In genomic region chr4:139297001-139297410, GRCh38 we compare ENCODE assay signal across 1 cellular context.
TF ChIP-seq lines count a peak whose summit lies in the region.

No MANE protein-coding gene starts in this region.

TF ChIP-seq in K562, 482 proteins besides CTCF, POLR2A, EP300 and RAD21 (continued from another document and continues in another):
- peak; percentile 61 for TF ChIP-seq MYBL2 (IDR thresholded peaks at IDR 0.05; ENCODE audit: low read depth)
- no peak for TF ChIP-seq MYBL2 (CRISPR knock-in tag; IDR thresholded peaks at IDR 0.05; ENCODE audit: borderline replicate concordance)
- no peak for TF ChIP-seq OTX1 (CRISPR knock-in tag; IDR thresholded peaks at IDR 0.05)
- peak; percentile 41; the same call in 1 of the 2 replicates for TF ChIP-seq JUND (IDR thresholded peaks at IDR 0.05; ENCODE audit: borderline replicate concordance, low read depth, low read length)
- TF ChIP-seq JUND (tag; IDR thresholded peaks at IDR 0.05; ENCODE audit: borderline replicate concordance, low read depth, low read length) = no peak
- TF ChIP-seq YBX1 (IDR thresholded peaks at IDR 0.05) = no peak
- TF ChIP-seq KHSRP (IDR thresholded peaks at IDR 0.05) = no peak
- TF ChIP-seq RFX5 (IDR thresholded peaks at IDR 0.05; ENCODE audit: low read depth, low read length) = no peak
- peak; percentile 58; the same call in 1 of the 2 replicates for TF ChIP-seq TRIM28 (IDR thresholded peaks at IDR 0.05)
- no peak for TF ChIP-seq ZNF407 (IDR thresholded peaks at IDR 0.05; ENCODE audit: low read depth)
- no peak for TF ChIP-seq ILF3 (IDR thresholded peaks at IDR 0.05; ENCODE audit: borderline replicate concordance)
- no peak for TF ChIP-seq ZFP30 (CRISPR knock-in tag; IDR thresholded peaks at IDR 0.05; ENCODE audit: borderline replicate concordance)
- TF ChIP-seq CBX2 (IDR thresholded peaks at IDR 0.05; ENCODE audit: insufficient read depth, low read length, poor library complexity, severe bottlenecking) = no peak
- no peak for TF ChIP-seq ZMIZ1 (IDR thresholded peaks at IDR 0.05; ENCODE audit: low read depth in 2 of 2, low read length in 2 of 2)
- TF ChIP-seq CBX5 (IDR thresholded peaks at IDR 0.05; ENCODE audit: borderline replicate concordance, low read depth) = no peak
- no peak for TF ChIP-seq SMAD3 (CRISPR knock-in tag; conservative IDR thresholded peaks at IDR 0.05)
- no peak for TF ChIP-seq DNMT1 (IDR thresholded peaks at IDR 0.05)
- TF ChIP-seq TAF1 (IDR thresholded peaks at IDR 0.05; ENCODE audit: control insufficient read depth, extremely low read depth, insufficient read depth, low read length, severe bottlenecking) = no peak
- TF ChIP-seq MAFG (tag; conservative IDR thresholded peaks at IDR 0.05) = peak; percentile 93
- no peak for TF ChIP-seq NFXL1 (CRISPR knock-in tag; IDR thresholded peaks at IDR 0.05)
- 0 out of 2 replicates have a peak, but pooled peaks have one; percentile 55 for TF ChIP-seq EHMT2 (IDR thresholded peaks at IDR 0.05)
- no peak for TF ChIP-seq ZBTB49 (CRISPR knock-in tag; IDR thresholded peaks at IDR 0.05; ENCODE audit: borderline replicate concordance)
- no peak; the same call in 1 of the 2 replicates for TF ChIP-seq NR2C1 (IDR thresholded peaks at IDR 0.05)
- TF ChIP-seq NR2C1 (tag; IDR thresholded peaks at IDR 0.05) = no peak
- TF ChIP-seq SMARCA4 (IDR thresholded peaks at IDR 0.05) = peak; percentile 10; the same call in 1 of the 2 replicates
- TF ChIP-seq MYC (IDR thresholded peaks at IDR 0.05; ENCODE audit: low read depth, low read length) = 0 out of 2 replicates have a peak, but pooled peaks have one; percentile 38
- no peak for TF ChIP-seq MYC (CRISPR knock-in tag; IDR thresholded peaks at IDR 0.05; ENCODE audit: borderline replicate concordance, low read depth)
- TF ChIP-seq, protein P1, sequence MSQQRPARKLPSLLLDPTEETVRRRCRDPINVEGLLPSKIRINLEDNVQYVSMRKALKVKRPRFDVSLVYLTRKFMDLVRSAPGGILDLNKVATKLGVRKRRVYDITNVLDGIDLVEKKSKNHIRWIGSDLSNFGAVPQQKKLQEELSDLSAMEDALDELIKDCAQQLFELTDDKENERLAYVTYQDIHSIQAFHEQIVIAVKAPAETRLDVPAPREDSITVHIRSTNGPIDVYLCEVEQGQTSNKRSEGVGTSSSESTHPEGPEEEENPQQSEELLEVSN (IDR thresholded peaks at IDR 0.05; ENCODE audit: borderline replicate concordance in 1 of 2, extremely low read depth in 1 of 2, insufficient read depth in 1 of 2, insufficient read length in 1 of 2, low read depth in 1 of 2, low read length in 1 of 2, poor library complexity in 1 of 2, severe bottlenecking in 1 of 2) = no peak
- no peak for TF ChIP-seq RUNX1 (IDR thresholded peaks at IDR 0.05; ENCODE audit: low read depth)
- TF ChIP-seq BRF1 (IDR thresholded peaks at IDR 0.05; ENCODE audit: borderline replicate concordance, extremely low read depth, insufficient read length) = no peak
- no peak for TF ChIP-seq KDM2B (CRISPR knock-in tag; IDR thresholded peaks at IDR 0.05)
- no peak for TF ChIP-seq ZNF75A (CRISPR knock-in tag; IDR thresholded peaks at IDR 0.05)
- no peak for TF ChIP-seq NFIX (CRISPR knock-in tag; IDR thresholded peaks at IDR 0.05; ENCODE audit: low read depth)
- TF ChIP-seq SMC3 (conservative IDR thresholded peaks at IDR 0.05; ENCODE audit: insufficient read depth, low read depth, low read length) = no peak
- TF ChIP-seq ZNF212 (CRISPR knock-in tag; IDR thresholded peaks at IDR 0.05) = no peak
- no peak for TF ChIP-seq ZHX1 (conservative IDR thresholded peaks at IDR 0.05; ENCODE audit: low read length)
- TF ChIP-seq HNRNPK (IDR thresholded peaks at IDR 0.05; ENCODE audit: low read depth, low read length, poor library complexity, severe bottlenecking) = no peak
- no peak for TF ChIP-seq HDAC1 (IDR thresholded peaks at IDR 0.05)
- no peak for TF ChIP-seq IFI16 (CRISPR knock-in tag; IDR thresholded peaks at IDR 0.05)
- TF ChIP-seq NBN (IDR thresholded peaks at IDR 0.05; ENCODE audit: low read depth) = 0 out of 2 replicates have a peak, but pooled peaks have one; percentile 26
- TF ChIP-seq SMARCA5 (IDR thresholded peaks at IDR 0.05) = no peak
- peak; percentile 70 for TF ChIP-seq PKNOX1 (IDR thresholded peaks at IDR 0.05)
- TF ChIP-seq NFE2 (IDR thresholded peaks at IDR 0.05; ENCODE audit: low read depth) = 0 out of 2 replicates have a peak, but pooled peaks have one; percentile 3
- TF ChIP-seq SRSF1 (IDR thresholded peaks at IDR 0.05; ENCODE audit: low read depth, low read length) = no peak
- TF ChIP-seq ZNF436 (CRISPR knock-in tag; IDR thresholded peaks at IDR 0.05) = no peak
- TF ChIP-seq, protein P2, sequence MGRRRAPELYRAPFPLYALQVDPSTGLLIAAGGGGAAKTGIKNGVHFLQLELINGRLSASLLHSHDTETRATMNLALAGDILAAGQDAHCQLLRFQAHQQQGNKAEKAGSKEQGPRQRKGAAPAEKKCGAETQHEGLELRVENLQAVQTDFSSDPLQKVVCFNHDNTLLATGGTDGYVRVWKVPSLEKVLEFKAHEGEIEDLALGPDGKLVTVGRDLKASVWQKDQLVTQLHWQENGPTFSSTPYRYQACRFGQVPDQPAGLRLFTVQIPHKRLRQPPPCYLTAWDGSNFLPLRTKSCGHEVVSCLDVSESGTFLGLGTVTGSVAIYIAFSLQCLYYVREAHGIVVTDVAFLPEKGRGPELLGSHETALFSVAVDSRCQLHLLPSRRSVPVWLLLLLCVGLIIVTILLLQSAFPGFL (CRISPR knock-in tag; IDR thresholded peaks at IDR 0.05) = no peak
- no peak for TF ChIP-seq ZBED1 (IDR thresholded peaks at IDR 0.05)
- no peak for TF ChIP-seq KAT7 (CRISPR knock-in tag; IDR thresholded peaks at IDR 0.05; ENCODE audit: borderline replicate concordance)
